ENCODE assay signal across 8 cellular contexts in the genomic region with DNA sequence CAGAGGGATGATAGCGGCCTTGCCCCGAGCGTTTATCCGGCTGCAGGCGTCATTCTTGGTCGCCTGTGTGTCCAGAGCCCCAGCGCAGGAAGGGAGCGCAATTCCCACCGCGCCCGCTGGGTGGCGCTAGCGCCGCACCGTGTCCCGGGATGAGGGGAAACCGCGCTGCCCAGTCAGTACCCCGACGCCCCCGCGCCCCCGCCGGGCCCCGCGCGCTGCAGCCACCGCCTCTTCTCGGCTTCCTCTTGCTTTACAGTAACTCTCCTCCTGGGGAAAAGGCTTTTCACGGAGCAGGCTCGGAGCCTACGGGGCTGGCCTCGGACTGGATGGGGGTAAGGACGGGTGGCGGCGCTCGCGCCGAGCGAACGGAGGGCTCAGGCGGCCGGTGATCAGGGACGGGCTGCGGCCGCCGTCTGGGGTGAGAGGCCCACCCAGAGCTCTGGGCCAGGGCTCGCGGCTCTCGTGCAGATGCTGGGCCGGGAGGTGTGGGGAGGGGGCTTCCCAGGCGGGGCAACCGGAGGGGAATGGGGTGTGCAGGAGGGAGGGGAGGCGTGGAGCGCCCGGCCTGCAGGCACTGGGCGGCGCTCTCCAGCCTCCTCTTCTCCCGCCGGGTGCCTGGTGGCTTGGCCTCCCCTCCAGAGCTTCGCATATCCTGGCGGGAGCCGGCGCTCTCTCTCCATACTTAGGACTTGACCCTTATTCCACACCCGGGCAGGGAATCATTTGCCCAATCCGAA. TPM values are rescaled to one million over a fixed set of nuclear protein-coding genes. Genes with fewer than 3 reads are reported as not detected.
DNase-seq lines count a peak whose midpoint lies in the region; ATAC-seq and TF ChIP-seq lines count a peak whose summit lies in the region.

No MANE protein-coding gene starts in this region.

- H3K9me3 ChIP-seq in H9 (ENCODE audit: control insufficient read depth, low read depth, low read length) (no peaks in the 10 kb centered on the region), cardiac muscle cell (ENCODE audit: low read depth) (no peaks in the 10 kb centered on the region), parathyroid adenoma (ENCODE audit: control insufficient read depth, low read length) (no peaks in the 10 kb centered on the region), tibial nerve (no peaks in the 10 kb centered on the region)

- no peak overlapping the region for H2AK5ac ChIP-seq in H9 (ENCODE audit: insufficient read length, low read length)

- H3K27me3 ChIP-seq in H9 (ENCODE audit: insufficient read depth, low read length) (no peaks in the 10 kb centered on the region), cardiac muscle cell (no peaks in the 10 kb centered on the region), parathyroid adenoma (ENCODE audit: control insufficient read depth, insufficient read depth, low read length) (no peaks in the 10 kb centered on the region), tibial nerve (no peaks in the 10 kb centered on the region)

- peak overlapping the region; percentile 47 for H3K4me2 ChIP-seq in H9 (ENCODE audit: insufficient read depth, insufficient read length, low read length)
- peak overlapping the region; percentile 99 for H3K4me2 ChIP-seq in parathyroid adenoma (ENCODE audit: low read length)

- H3K27ac ChIP-seq in H9 (ENCODE audit: insufficient read length, low read depth, low read length) = no peak overlapping the region
- peak overlapping the region; percentile 79 for H3K27ac ChIP-seq in cardiac muscle cell
- H3K27ac ChIP-seq in parathyroid adenoma = peak overlapping the region; percentile 60
- peak overlapping the region; percentile 78 to 90 (median 87) for H3K27ac ChIP-seq in tibial nerve

- peak overlapping the region; percentile 47 for H3K18ac ChIP-seq in H9 (ENCODE audit: insufficient read length, low read depth, low read length)

- TF ChIP-seq EP300 in tibial nerve (IDR thresholded peaks at IDR 0.05) = peak in 1 of 2 donors; percentile 28

- H4K8ac ChIP-seq in H9 (replicated peaks; ENCODE audit: insufficient read length, low read depth, low read length) = no peak overlapping the region

- no peak overlapping the region for H4K91ac ChIP-seq in H9 (ENCODE audit: insufficient read length, low read depth, low read length)

- H3K14ac ChIP-seq in H9 (ENCODE audit: insufficient read depth, low read length) = peak overlapping the region; percentile 77; the same call in 1 of the 2 replicates

- H4K5ac ChIP-seq in H9 (ENCODE audit: insufficient read length, low read depth, low read length) = no peak overlapping the region

- no peak overlapping the region for H2BK120ac ChIP-seq in H9 (ENCODE audit: low read depth, low read length, poor library complexity, severe bottlenecking)

- H2BK15ac ChIP-seq in H9 (ENCODE audit: low read depth, low read length) = no peak overlapping the region

- no peak overlapping the region for H3K4ac ChIP-seq in H9 (ENCODE audit: low read depth, low read length)

- POLR2A ChIA-PET in activated naive CD8-positive, alpha-beta T cell treated with anti-CD3 and anti-CD28 coated beads, Interleukin-2, amount 10 ng/mL, durations not matched to agents 7 days and 5 days (lab: Charles Lee) = interaction anchor here (0.7 to 1.3 kb wide), 3 partner anchors 10 to 461 kb away, joined by 3 to 5 read pairs (median 3); a partner anchor contains a TSS

- H3K27me3 Mint-ChIP-seq in H9 (ENCODE audit: low read depth) = no peaks in the 10 kb centered on the region
- H3K27me3 Mint-ChIP-seq in activated naive CD8-positive, alpha-beta T cell treated with anti-CD3 and anti-CD28 coated beads, Interleukin-2, amount 10 ng/mL, durations not matched to agents 7 days and 5 days = no peaks in the 10 kb centered on the region

- TF ChIP-seq POLR2A in tibial nerve (IDR thresholded peaks at IDR 0.05) = no peak

- H3K4me3 Mint-ChIP-seq in H9 = peak overlapping the region; percentile 89 to 91
- peak overlapping the region; percentile 90 for H3K4me3 Mint-ChIP-seq in activated naive CD8-positive, alpha-beta T cell treated with anti-CD3 and anti-CD28 coated beads, Interleukin-2, amount 10 ng/mL, durations not matched to agents 7 days and 5 days

- no peak overlapping the region for H2BK20ac ChIP-seq in H9 (ENCODE audit: low read depth, low read length, poor library complexity, severe bottlenecking)

- ATAC-seq in SK-N-SH treated with all-trans-retinoic acid at 6 μM for 48 hours = peak; percentile 86
- peak; percentile 90 for ATAC-seq in activated naive CD8-positive, alpha-beta T cell treated with anti-CD3 and anti-CD28 coated beads, Interleukin-2, amount 10 ng/mL, durations not matched to agents 7 days and 5 days (ENCODE audit: low read depth)

- H3K4me3 ChIP-seq in cardiac muscle cell = peak overlapping the region; percentile 87
- peak overlapping the region; percentile 84 for H3K4me3 ChIP-seq in parathyroid adenoma (ENCODE audit: low read depth, low read length)
- H3K4me3 ChIP-seq in tibial nerve = peak overlapping the region; percentile 63 to 94 (median 78)

- peak; percentile 98 for TF ChIP-seq CTCF in H9 (conservative IDR thresholded peaks at IDR 0.05)
- peak; percentile 80 for TF ChIP-seq CTCF in cardiac muscle cell (IDR thresholded peaks at IDR 0.05; ENCODE audit: low read depth, low read length)
- TF ChIP-seq CTCF in parathyroid adenoma (IDR thresholded peaks at IDR 0.05) = peak; percentile 86
- peak; percentile 94 to 99 (median 99) for TF ChIP-seq CTCF in tibial nerve (IDR thresholded peaks at IDR 0.05)

- H3K36me3 Mint-ChIP-seq in H9 (ENCODE audit: insufficient read depth in 1 of 3, low read depth in 3 of 3) = peaks cover 0 to 15% (median 10%) of the 10 kb centered on the region in 3 experiments; a peak in 5 of 7 replicates
- no peaks in the 10 kb centered on the region for H3K36me3 Mint-ChIP-seq in activated naive CD8-positive, alpha-beta T cell treated with anti-CD3 and anti-CD28 coated beads, Interleukin-2, amount 10 ng/mL, durations not matched to agents 7 days and 5 days

- H3K36me3 ChIP-seq in cardiac muscle cell = no peaks in the 10 kb centered on the region
- no peaks in the 10 kb centered on the region for H3K36me3 ChIP-seq in parathyroid adenoma (ENCODE audit: control insufficient read depth, insufficient read depth, low read length)
- peaks cover 0 to 12% (median 0%) of the 10 kb centered on the region in 3 donors for H3K36me3 ChIP-seq in tibial nerve

- H3K79me2 ChIP-seq in H9 (ENCODE audit: insufficient read depth, low read length) = no peaks in the 10 kb centered on the region
- H3K79me2 ChIP-seq in parathyroid adenoma = no peaks in the 10 kb centered on the region

- H2BK5ac ChIP-seq in H9 (ENCODE audit: insufficient read length, low read length) = no peak overlapping the region

- H3K27ac Mint-ChIP-seq in H9 = peak overlapping the region; percentile 93 to 99 (median 97)
- peak overlapping the region; percentile 87 for H3K27ac Mint-ChIP-seq in activated naive CD8-positive, alpha-beta T cell treated with anti-CD3 and anti-CD28 coated beads, Interleukin-2, amount 10 ng/mL, durations not matched to agents 7 days and 5 days

- peaks cover 11 to 16% of the 10 kb centered on the region in 2 experiments for H3K4me1 Mint-ChIP-seq in H9
- H3K4me1 Mint-ChIP-seq in activated naive CD8-positive, alpha-beta T cell treated with anti-CD3 and anti-CD28 coated beads, Interleukin-2, amount 10 ng/mL, durations not matched to agents 7 days and 5 days = peaks cover 5% of the 10 kb centered on the region

- WGBS in H9 (ENCODE audit: extremely low coverage, insufficient read length, low lambda C conversion rate) = no CpG with 5 or more reads among the region's 66 CpGs
- 1 to 2% methylated on average over 23 to 39 of the region's 66 CpGs for WGBS in tibial nerve, 2 donors

- H3K56ac ChIP-seq in H9 (ENCODE audit: insufficient read length, low read depth, low read length) = no peak overlapping the region

- H3T11ph ChIP-seq in H9 (ENCODE audit: low read length) = no peak overlapping the region

- DNase-seq in GM03348 (ENCODE audit: low spot score) (peak; percentile 92), H9 (peak; percentile 90), LoVo (ENCODE audit: low spot score) (peak; percentile 71), cardiac muscle cell (ENCODE audit: low read depth in 1 of 2, low spot score in 1 of 2) (peak; percentile 86 to 95), tibial nerve (ENCODE audit: low spot score in 2 of 2) (peak; percentile 79 to 95)
- peak; percentile 98 for DNase-seq in activated naive CD8-positive, alpha-beta T cell treated with anti-CD3 and anti-CD28 coated beads, Interleukin-2, amount 10 ng/mL, durations not matched to agents 7 days and 5 days

- H3K23ac ChIP-seq in H9 (ENCODE audit: insufficient read length, low read depth, low read length) = no peak overlapping the region

- no peaks in the 10 kb centered on the region for H3K79me1 ChIP-seq in H9 (ENCODE audit: insufficient read depth, low read depth, low read length, poor library complexity, severe bottlenecking)

- H2AFZ ChIP-seq in H9 (ENCODE audit: low read length) = peak overlapping the region; percentile 60
- H2AFZ ChIP-seq in parathyroid adenoma = peak overlapping the region; percentile 96

- H3K9ac ChIP-seq in H9 (ENCODE audit: extremely low read depth, insufficient read length, low read length) (peak overlapping the region; percentile 43), parathyroid adenoma (no peak overlapping the region)

- no peaks in the 10 kb centered on the region for H4K20me1 ChIP-seq in H9 (ENCODE audit: control insufficient read depth, insufficient read depth, insufficient read length)

- H3K23me2 ChIP-seq in H9 (ENCODE audit: insufficient read length, low read depth, low read length, poor library complexity, severe bottlenecking) = peaks cover 10% of the 10 kb centered on the region

- no peak overlapping the region for H2BK12ac ChIP-seq in H9 (ENCODE audit: insufficient read length, low read depth, low read length)

- H3K9me3 Mint-ChIP-seq in H9 = no peaks in the 10 kb centered on the region
- H3K9me3 Mint-ChIP-seq in activated naive CD8-positive, alpha-beta T cell treated with anti-CD3 and anti-CD28 coated beads, Interleukin-2, amount 10 ng/mL, durations not matched to agents 7 days and 5 days = no peaks in the 10 kb centered on the region

- H3K4me1 ChIP-seq in H9 (ENCODE audit: insufficient read depth, low read length) = no peaks in the 10 kb centered on the region; the same call in 1 of the 2 replicates
- H3K4me1 ChIP-seq in cardiac muscle cell (ENCODE audit: low read depth) = peaks cover 4% of the 10 kb centered on the region
- peaks cover 3% of the 10 kb centered on the region for H3K4me1 ChIP-seq in parathyroid adenoma
- peaks cover 0 to 26% (median 9%) of the 10 kb centered on the region in 4 donors for H3K4me1 ChIP-seq in tibial nerve

RNA-seq across cellular contexts. Expression of a gene that starts 29.8 kb away (rescaled TPM):
- total RNA-seq in H9 (2021) (not detected in 2 replicates), cardiac muscle cell (not detected in 2 replicates), tibial nerve (1 to 10 TPM in 1 of 4 donors, not detected in 3; 4.2 TPM)
- not detected for total RNA-seq in activated naive CD8-positive, alpha-beta T cell treated with anti-CD3 and anti-CD28 coated beads, Interleukin-2, amount 10 ng/mL, durations not matched to agents 7 days and 5 days
- polyA plus RNA-seq in cardiac muscle cell = not detected in 2 replicates

RNA-seq across cellular contexts. Expression of a gene that starts 46.0 kb away (rescaled TPM):
- not detected in 2 replicates for total RNA-seq in H9 (2021)
- total RNA-seq in activated naive CD8-positive, alpha-beta T cell treated with anti-CD3 and anti-CD28 coated beads, Interleukin-2, amount 10 ng/mL, durations not matched to agents 7 days and 5 days = not detected
- total RNA-seq in cardiac muscle cell = not detected in 2 replicates
- not detected in 2 replicates for polyA plus RNA-seq in cardiac muscle cell
- total RNA-seq in tibial nerve = 1 to 10 TPM in 2 of 4 donors, not detected in 2; 1.5 to 4.6 TPM
